6 cellular contexts compared by ENCODE assay signal in genomic region chr2:31515586-31515985, GRCh38.
"Had no signal": no experiment of that assay in that cellular context is flagged by ENCODE, and none has a peak within 500 bp of the region (broad histone marks: within the 10 kb centered on the region; RNA-seq: fewer than 3 reads in every experiment).

No MANE protein-coding gene starts in this region.

- H3K4me3 ChIP-seq: K562 had no signal

- FAIRE-seq: HTR-8/SVneo, K562 had no signal

- H3K27ac Mint-ChIP-seq: IgD-negative memory B cell had no signal

- H3K36me3 Mint-ChIP-seq: IgD-negative memory B cell had no signal

- H3K9me3 Mint-ChIP-seq: IgD-negative memory B cell had no signal

- H3K27ac ChIP-seq: HL-60 had no signal

- H3K4me3 Mint-ChIP-seq: IgD-negative memory B cell had no signal

- DNase-seq: IMR-90, KBM-7 had no signal

- ATAC-seq: K562 had no signal

- H3K4me1 Mint-ChIP-seq: IgD-negative memory B cell had no signal
